Comparison of ENCODE assay signal across 1 cellular context in the genomic region with DNA sequence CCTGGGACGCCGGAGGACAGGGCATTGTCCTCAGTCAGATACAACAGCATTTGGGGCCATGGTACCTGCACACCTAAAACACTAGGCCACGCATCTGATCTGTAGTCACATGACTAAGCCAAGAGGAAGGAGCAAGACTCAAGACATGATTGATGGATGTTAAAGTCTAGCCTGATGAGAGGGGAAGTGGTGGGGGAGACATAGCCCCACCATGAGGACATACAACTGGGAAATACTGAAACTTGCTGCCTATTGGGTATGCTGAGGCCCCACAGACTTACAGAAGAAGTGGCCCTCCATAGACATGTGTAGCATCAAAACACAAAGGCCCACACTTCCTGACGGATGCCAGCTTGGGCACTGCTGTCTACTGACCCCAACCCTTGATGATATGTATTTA.
A peak's percentile ranks its signal among the peaks of the same experiment; 100 is the strongest.
TF ChIP-seq lines count a peak whose summit lies in the region.

No MANE protein-coding gene starts in this region.

TF ChIP-seq in K562, 482 proteins besides CTCF, POLR2A, EP300 and RAD21:
- 0 out of 2 replicates have a peak, but pooled peaks have one; percentile 7 for TF ChIP-seq CBFA2T2 (conservative IDR thresholded peaks at IDR 0.05)
- peak; percentile 41 for TF ChIP-seq CXXC5 (CRISPR knock-in tag; IDR thresholded peaks at IDR 0.05)
- peak; percentile 85 for TF ChIP-seq TOE1 (IDR thresholded peaks at IDR 0.05; ENCODE audit: borderline replicate concordance)
- no peak for TF ChIP-seq TOE1 (CRISPR knock-in tag; IDR thresholded peaks at IDR 0.05; ENCODE audit: borderline replicate concordance, low read depth)
- TF ChIP-seq, protein P1, sequence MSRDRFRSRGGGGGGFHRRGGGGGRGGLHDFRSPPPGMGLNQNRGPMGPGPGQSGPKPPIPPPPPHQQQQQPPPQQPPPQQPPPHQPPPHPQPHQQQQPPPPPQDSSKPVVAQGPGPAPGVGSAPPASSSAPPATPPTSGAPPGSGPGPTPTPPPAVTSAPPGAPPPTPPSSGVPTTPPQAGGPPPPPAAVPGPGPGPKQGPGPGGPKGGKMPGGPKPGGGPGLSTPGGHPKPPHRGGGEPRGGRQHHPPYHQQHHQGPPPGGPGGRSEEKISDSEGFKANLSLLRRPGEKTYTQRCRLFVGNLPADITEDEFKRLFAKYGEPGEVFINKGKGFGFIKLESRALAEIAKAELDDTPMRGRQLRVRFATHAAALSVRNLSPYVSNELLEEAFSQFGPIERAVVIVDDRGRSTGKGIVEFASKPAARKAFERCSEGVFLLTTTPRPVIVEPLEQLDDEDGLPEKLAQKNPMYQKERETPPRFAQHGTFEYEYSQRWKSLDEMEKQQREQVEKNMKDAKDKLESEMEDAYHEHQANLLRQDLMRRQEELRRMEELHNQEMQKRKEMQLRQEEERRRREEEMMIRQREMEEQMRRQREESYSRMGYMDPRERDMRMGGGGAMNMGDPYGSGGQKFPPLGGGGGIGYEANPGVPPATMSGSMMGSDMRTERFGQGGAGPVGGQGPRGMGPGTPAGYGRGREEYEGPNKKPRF (IDR thresholded peaks at IDR 0.05; ENCODE audit: low read depth, low read length) = no peak
- TF ChIP-seq GATAD2B (IDR thresholded peaks at IDR 0.05; ENCODE audit: borderline replicate concordance) = no peak
- TF ChIP-seq ZEB2 (IDR thresholded peaks at IDR 0.05) = no peak
- TF ChIP-seq, protein P2, sequence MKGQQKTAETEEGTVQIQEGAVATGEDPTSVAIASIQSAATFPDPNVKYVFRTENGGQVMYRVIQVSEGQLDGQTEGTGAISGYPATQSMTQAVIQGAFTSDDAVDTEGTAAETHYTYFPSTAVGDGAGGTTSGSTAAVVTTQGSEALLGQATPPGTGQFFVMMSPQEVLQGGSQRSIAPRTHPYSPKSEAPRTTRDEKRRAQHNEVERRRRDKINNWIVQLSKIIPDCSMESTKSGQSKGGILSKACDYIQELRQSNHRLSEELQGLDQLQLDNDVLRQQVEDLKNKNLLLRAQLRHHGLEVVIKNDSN (CRISPR knock-in tag; IDR thresholded peaks at IDR 0.05) = peak; percentile 66
- TF ChIP-seq TAL1 (IDR thresholded peaks at IDR 0.05) = no peak
- peak; percentile 56; the same call in 1 of the 2 replicates for TF ChIP-seq RAD51 (IDR thresholded peaks at IDR 0.05; ENCODE audit: borderline replicate concordance, low read depth)
- no peak for TF ChIP-seq KDM4B (IDR thresholded peaks at IDR 0.05; ENCODE audit: borderline replicate concordance in 2 of 2, low read depth in 1 of 2)
- TF ChIP-seq MAFG (tag; conservative IDR thresholded peaks at IDR 0.05) = no peak
- no peak for TF ChIP-seq ZNF436 (CRISPR knock-in tag; IDR thresholded peaks at IDR 0.05)
- no peak for TF ChIP-seq RB1 (IDR thresholded peaks at IDR 0.05; ENCODE audit: low read depth)
- no peak for TF ChIP-seq ZNF354B (CRISPR knock-in tag; IDR thresholded peaks at IDR 0.05)
- no peak for TF ChIP-seq BHLHE40 (IDR thresholded peaks at IDR 0.05; ENCODE audit: low read length)
- no peak for TF ChIP-seq CREM (IDR thresholded peaks at IDR 0.05; ENCODE audit: low read depth)
- TF ChIP-seq ZNF274 (IDR thresholded peaks at IDR 0.05; ENCODE audit: borderline replicate concordance, low read depth, low read length) = no peak
- TF ChIP-seq, protein P3, sequence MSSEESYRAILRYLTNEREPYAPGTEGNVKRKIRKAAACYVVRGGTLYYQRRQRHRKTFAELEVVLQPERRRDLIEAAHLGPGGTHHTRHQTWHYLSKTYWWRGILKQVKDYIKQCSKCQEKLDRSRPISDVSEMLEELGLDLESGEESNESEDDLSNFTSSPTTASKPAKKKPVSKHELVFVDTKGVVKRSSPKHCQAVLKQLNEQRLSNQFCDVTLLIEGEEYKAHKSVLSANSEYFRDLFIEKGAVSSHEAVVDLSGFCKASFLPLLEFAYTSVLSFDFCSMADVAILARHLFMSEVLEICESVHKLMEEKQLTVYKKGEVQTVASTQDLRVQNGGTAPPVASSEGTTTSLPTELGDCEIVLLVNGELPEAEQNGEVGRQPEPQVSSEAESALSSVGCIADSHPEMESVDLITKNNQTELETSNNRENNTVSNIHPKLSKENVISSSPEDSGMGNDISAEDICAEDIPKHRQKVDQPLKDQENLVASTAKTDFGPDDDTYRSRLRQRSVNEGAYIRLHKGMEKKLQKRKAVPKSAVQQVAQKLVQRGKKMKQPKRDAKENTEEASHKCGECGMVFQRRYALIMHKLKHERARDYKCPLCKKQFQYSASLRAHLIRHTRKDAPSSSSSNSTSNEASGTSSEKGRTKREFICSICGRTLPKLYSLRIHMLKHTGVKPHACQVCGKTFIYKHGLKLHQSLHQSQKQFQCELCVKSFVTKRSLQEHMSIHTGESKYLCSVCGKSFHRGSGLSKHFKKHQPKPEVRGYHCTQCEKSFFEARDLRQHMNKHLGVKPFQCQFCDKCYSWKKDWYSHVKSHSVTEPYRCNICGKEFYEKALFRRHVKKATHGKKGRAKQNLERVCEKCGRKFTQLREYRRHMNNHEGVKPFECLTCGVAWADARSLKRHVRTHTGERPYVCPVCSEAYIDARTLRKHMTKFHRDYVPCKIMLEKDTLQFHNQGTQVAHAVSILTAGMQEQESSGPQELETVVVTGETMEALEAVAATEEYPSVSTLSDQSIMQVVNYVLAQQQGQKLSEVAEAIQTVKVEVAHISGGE (CRISPR knock-in tag; IDR thresholded peaks at IDR 0.05) = no peak
- TF ChIP-seq, protein P4, sequence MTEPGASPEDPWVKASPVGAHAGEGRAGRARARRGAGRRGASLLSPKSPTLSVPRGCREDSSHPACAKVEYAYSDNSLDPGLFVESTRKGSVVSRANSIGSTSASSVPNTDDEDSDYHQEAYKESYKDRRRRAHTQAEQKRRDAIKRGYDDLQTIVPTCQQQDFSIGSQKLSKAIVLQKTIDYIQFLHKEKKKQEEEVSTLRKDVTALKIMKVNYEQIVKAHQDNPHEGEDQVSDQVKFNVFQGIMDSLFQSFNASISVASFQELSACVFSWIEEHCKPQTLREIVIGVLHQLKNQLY (CRISPR knock-in tag; conservative IDR thresholded peaks at IDR 0.05) = no peak
- TF ChIP-seq RHOXF2B (CRISPR knock-in tag; conservative IDR thresholded peaks at IDR 0.05) = no peak
- TF ChIP-seq ILF3 (IDR thresholded peaks at IDR 0.05; ENCODE audit: borderline replicate concordance) = 0 out of 2 replicates have a peak, but pooled peaks have one; percentile 20
- TF ChIP-seq U2AF1 (optimal IDR thresholded peaks at IDR 0.05; ENCODE audit: low read depth, low read length) = no peak
- TF ChIP-seq SPI1 (IDR thresholded peaks at IDR 0.05; ENCODE audit: borderline replicate concordance, low read depth, low read length) = peak; percentile 44; the same call in 1 of the 2 replicates
- TF ChIP-seq, protein P5, sequence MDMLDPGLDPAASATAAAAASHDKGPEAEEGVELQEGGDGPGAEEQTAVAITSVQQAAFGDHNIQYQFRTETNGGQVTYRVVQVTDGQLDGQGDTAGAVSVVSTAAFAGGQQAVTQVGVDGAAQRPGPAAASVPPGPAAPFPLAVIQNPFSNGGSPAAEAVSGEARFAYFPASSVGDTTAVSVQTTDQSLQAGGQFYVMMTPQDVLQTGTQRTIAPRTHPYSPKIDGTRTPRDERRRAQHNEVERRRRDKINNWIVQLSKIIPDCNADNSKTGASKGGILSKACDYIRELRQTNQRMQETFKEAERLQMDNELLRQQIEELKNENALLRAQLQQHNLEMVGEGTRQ (CRISPR knock-in tag; IDR thresholded peaks at IDR 0.05) = 0 out of 2 replicates have a peak, but pooled peaks have one; percentile 37
- TF ChIP-seq, protein P6, sequence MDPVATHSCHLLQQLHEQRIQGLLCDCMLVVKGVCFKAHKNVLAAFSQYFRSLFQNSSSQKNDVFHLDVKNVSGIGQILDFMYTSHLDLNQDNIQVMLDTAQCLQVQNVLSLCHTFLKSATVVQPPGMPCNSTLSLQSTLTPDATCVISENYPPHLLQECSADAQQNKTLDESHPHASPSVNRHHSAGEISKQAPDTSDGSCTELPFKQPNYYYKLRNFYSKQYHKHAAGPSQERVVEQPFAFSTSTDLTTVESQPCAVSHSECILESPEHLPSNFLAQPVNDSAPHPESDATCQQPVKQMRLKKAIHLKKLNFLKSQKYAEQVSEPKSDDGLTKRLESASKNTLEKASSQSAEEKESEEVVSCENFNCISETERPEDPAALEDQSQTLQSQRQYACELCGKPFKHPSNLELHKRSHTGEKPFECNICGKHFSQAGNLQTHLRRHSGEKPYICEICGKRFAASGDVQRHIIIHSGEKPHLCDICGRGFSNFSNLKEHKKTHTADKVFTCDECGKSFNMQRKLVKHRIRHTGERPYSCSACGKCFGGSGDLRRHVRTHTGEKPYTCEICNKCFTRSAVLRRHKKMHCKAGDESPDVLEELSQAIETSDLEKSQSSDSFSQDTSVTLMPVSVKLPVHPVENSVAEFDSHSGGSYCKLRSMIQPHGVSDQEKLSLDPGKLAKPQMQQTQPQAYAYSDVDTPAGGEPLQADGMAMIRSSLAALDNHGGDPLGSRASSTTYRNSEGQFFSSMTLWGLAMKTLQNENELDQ (CRISPR knock-in tag; IDR thresholded peaks at IDR 0.05; ENCODE audit: borderline replicate concordance) = no peak
- TF ChIP-seq CHD4 (IDR thresholded peaks at IDR 0.05; ENCODE audit: insufficient read depth, insufficient replicate concordance, low read depth, low read length, poor library complexity, severe bottlenecking) = no peak
- TF ChIP-seq MEIS2 (IDR thresholded peaks at IDR 0.05; ENCODE audit: partially characterized antibody) = peak; percentile 95
- TF ChIP-seq, protein P7, sequence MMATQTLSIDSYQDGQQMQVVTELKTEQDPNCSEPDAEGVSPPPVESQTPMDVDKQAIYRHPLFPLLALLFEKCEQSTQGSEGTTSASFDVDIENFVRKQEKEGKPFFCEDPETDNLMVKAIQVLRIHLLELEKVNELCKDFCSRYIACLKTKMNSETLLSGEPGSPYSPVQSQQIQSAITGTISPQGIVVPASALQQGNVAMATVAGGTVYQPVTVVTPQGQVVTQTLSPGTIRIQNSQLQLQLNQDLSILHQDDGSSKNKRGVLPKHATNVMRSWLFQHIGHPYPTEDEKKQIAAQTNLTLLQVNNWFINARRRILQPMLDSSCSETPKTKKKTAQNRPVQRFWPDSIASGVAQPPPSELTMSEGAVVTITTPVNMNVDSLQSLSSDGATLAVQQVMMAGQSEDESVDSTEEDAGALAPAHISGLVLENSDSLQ (IDR thresholded peaks at IDR 0.05) = peak; percentile 83
- 0 out of 2 replicates have a peak, but pooled peaks have one; percentile 41 for TF ChIP-seq SMAD4 (CRISPR knock-in tag; conservative IDR thresholded peaks at IDR 0.05)
- TF ChIP-seq SAP30 (IDR thresholded peaks at IDR 0.05; ENCODE audit: borderline replicate concordance, insufficient read depth, low read depth, low read length, poor library complexity, severe bottlenecking) = no peak
- no peak for TF ChIP-seq CBFA2T3 (IDR thresholded peaks at IDR 0.05)
- TF ChIP-seq, protein P8, sequence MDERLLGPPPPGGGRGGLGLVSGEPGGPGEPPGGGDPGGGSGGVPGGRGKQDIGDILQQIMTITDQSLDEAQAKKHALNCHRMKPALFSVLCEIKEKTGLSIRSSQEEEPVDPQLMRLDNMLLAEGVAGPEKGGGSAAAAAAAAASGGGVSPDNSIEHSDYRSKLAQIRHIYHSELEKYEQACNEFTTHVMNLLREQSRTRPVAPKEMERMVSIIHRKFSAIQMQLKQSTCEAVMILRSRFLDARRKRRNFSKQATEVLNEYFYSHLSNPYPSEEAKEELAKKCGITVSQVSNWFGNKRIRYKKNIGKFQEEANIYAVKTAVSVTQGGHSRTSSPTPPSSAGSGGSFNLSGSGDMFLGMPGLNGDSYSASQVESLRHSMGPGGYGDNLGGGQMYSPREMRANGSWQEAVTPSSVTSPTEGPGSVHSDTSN (CRISPR knock-in tag; IDR thresholded peaks at IDR 0.05; ENCODE audit: low read depth) = peak; percentile 28; the same call in 1 of the 2 replicates
- TF ChIP-seq, protein P8 (tag; conservative IDR thresholded peaks at IDR 0.05; ENCODE audit: low read depth) = peak; percentile 76
- TF ChIP-seq, protein P9, sequence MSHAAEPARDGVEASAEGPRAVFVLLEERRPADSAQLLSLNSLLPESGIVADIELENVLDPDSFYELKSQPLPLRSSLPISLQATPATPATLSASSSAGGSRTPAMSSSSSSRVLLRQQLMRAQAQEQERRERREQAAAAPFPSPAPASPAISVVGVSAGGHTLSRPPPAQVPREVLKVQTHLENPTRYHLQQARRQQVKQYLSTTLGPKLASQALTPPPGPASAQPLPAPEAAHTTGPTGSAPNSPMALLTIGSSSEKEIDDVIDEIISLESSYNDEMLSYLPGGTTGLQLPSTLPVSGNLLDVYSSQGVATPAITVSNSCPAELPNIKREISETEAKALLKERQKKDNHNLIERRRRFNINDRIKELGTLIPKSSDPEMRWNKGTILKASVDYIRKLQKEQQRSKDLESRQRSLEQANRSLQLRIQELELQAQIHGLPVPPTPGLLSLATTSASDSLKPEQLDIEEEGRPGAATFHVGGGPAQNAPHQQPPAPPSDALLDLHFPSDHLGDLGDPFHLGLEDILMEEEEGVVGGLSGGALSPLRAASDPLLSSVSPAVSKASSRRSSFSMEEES (CRISPR knock-in tag; IDR thresholded peaks at IDR 0.05) = peak; percentile 93
- TF ChIP-seq ZC3H11A (IDR thresholded peaks at IDR 0.05; ENCODE audit: low read depth, low read length) = no peak
- no peak for TF ChIP-seq DIDO1 (tag; IDR thresholded peaks at IDR 0.05; ENCODE audit: low read depth)
- TF ChIP-seq, protein P10, sequence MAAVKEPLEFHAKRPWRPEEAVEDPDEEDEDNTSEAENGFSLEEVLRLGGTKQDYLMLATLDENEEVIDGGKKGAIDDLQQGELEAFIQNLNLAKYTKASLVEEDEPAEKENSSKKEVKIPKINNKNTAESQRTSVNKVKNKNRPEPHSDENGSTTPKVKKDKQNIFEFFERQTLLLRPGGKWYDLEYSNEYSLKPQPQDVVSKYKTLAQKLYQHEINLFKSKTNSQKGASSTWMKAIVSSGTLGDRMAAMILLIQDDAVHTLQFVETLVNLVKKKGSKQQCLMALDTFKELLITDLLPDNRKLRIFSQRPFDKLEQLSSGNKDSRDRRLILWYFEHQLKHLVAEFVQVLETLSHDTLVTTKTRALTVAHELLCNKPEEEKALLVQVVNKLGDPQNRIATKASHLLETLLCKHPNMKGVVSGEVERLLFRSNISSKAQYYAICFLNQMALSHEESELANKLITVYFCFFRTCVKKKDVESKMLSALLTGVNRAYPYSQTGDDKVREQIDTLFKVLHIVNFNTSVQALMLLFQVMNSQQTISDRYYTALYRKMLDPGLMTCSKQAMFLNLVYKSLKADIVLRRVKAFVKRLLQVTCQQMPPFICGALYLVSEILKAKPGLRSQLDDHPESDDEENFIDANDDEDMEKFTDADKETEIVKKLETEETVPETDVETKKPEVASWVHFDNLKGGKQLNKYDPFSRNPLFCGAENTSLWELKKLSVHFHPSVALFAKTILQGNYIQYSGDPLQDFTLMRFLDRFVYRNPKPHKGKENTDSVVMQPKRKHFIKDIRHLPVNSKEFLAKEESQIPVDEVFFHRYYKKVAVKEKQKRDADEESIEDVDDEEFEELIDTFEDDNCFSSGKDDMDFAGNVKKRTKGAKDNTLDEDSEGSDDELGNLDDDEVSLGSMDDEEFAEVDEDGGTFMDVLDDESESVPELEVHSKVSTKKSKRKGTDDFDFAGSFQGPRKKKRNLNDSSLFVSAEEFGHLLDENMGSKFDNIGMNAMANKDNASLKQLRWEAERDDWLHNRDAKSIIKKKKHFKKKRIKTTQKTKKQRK (IDR thresholded peaks at IDR 0.05; ENCODE audit: borderline replicate concordance, low read depth, low read length) = no peak
